In genomic region chrX:154987940-154988339, GRCh38 we compare ENCODE assay signal across 18 cellular contexts.
"Had no signal": no experiment of that assay in that cellular context is flagged by ENCODE, and none has a peak within 500 bp of the region (broad histone marks: within the 10 kb centered on the region; RNA-seq: fewer than 3 reads in every experiment).

No MANE protein-coding gene starts in this region.

- H3K9me3 ChIP-seq: heart right ventricle, left lung, prostate gland, upper lobe of right lung had no signal

- H3K36me3 ChIP-seq: left lung, prostate gland, upper lobe of right lung had no signal

- H3K4me3 ChIP-seq: heart right ventricle, left lung, prostate gland, upper lobe of right lung had no signal

- H3K27me3 ChIP-seq: heart right ventricle, left lung, upper lobe of right lung had no signal

- H3K27ac ChIP-seq: heart right ventricle, left lung, prostate gland, upper lobe of right lung had no signal

- ATAC-seq: heart right ventricle, left lung, natural killer cell, upper lobe of right lung had no signal

- H3K4me1 ChIP-seq: left lung, prostate gland, upper lobe of right lung had no signal

- DNase-seq: activated CD8-positive, alpha-beta memory T cell treated with anti-CD3 and anti-CD28 coated beads for 24 hours; activated CD8-positive, alpha-beta memory T cell treated with anti-CD3 and anti-CD28 coated beads, Interleukin-2, amount 50 U/mL, for 4 hours; activated naive CD4-positive, alpha-beta T cell treated with Interleukin-2 at 50 U/mL for 16 hours; activated naive CD8-positive, alpha-beta T cell treated with anti-CD3 and anti-CD28 coated beads for 36 hours; activated T-cell treated with anti-CD3 and anti-CD28 coated beads, Interleukin-2, amount 50 U/mL, for 24 hours; amniotic stem cell; cortex of kidney; heart right ventricle; kidney; left lung; mammary epithelial cell; midbrain; natural killer cell; stimulated activated CD4-positive, alpha-beta T cell treated with anti-CD3 and anti-CD28 coated beads, Interleukin-4, amount 100 ng/mL, for 24 hours; stimulated activated naive CD4-positive, alpha-beta T cell treated with Interleukin-2 at 50 U/mL for 16 hours; T-helper 1 cell; upper lobe of right lung had no signal
